8 cellular contexts compared by ENCODE assay signal in the genomic region with DNA sequence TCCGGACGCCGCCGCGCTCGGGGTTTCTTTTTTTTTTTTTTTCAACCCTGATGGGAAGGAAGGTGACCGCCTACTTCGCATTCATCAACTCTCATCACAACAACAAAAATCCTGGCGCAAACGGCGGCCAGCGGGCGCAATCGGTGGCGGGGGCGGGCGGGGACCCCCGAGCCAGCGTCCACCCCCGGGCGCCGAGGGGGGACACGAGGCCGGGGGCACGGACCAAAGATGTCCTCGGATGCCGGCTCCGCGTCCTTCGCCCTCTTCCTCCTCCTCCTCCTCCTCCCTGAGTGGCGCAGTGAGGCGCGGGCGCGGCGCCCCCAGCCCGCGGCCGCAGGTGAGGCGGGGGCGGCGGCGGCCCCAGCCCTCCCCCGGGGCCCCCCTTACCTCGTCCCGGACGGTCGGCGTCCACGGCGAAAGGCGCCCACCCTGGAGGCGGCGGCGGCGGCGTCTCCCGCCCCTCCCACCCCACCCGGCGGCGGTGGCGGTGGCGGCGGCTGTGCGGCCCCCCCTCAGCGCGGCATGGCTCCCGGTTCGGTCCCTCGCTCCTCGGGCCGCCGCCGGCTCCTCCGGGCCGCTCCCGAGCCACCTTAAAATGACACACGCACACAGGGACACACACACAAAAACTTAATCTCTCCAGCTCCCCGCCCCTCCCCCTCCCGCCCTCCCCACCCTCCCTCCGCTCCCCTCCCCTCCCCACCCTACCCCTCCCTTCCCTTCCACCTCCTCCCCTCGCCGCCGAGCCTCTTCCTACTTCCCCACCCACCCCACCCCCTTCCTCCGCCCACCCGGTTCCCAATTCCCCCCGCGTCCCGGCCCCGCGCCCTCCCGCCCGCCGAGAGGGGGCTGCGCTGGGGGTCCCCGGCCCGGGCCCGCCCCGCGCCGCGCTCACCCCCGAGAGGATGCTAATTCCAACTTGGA. TPM values are rescaled to one million over a fixed set of nuclear protein-coding genes. Genes with fewer than 3 reads are reported as not detected.
DNase-seq lines count a peak whose midpoint lies in the region; ATAC-seq and TF ChIP-seq lines count a peak whose summit lies in the region.

A gene (minus strand): TSS at position 632 of the 924 bp plus-strand sequence.

- no peaks in the 10 kb centered on the region for H3K9me3 Mint-ChIP-seq in activated CD4-positive, alpha-beta T cell treated with anti-CD3 and anti-CD28 coated beads for 36 hours (ENCODE audit: low read depth)

- H3K4me3 ChIP-seq in cardiac fibroblast (replicated peaks in 1 of 2; ENCODE audit: low read depth in 2 of 2, low read length in 2 of 2) (peak within 1 kb of the TSS; percentile 68 to 70), skeletal muscle cell (ENCODE audit: low read depth, low read length) (peak within 1 kb of the TSS; percentile 70)

- POLR2A ChIA-PET in activated CD4-positive, alpha-beta T cell treated with anti-CD3 and anti-CD28 coated beads for 36 hours (lab: Charles Lee), result no interaction called here

- TF ChIP-seq CTCF in cardiac fibroblast (IDR thresholded peaks at IDR 0.05; ENCODE audit: low read depth, low read length), result no peak

- H3K4me3 Mint-ChIP-seq in activated CD4-positive, alpha-beta T cell treated with anti-CD3 and anti-CD28 coated beads for 36 hours, result peak within 1 kb of the TSS; percentile 28

- no peak within 1 kb of the TSS for H3K27ac Mint-ChIP-seq in activated CD4-positive, alpha-beta T cell treated with anti-CD3 and anti-CD28 coated beads for 36 hours

- no peak for DNase-seq in activated CD4-positive, alpha-beta T cell treated with anti-CD3 and anti-CD28 coated beads for 36 hours
- DNase-seq in activated CD4-positive, alpha-beta T cell treated with anti-CD3 and anti-CD28 coated beads for 1 hour, result no peak
- DNase-seq in NOMO-1 treated with DMSO at 0.1 percent for 48 hours (lab: John Stamatoyannopoulos, UW; ENCODE audit: unreplicated experiment) (peak; percentile 45), cardiac fibroblast (ENCODE audit: low read depth in 2 of 2) (peak; percentile 50 to 71), iPS-NIHi7 (ENCODE audit: extremely low spot score) (peak; percentile 54), skeletal muscle cell (ENCODE audit: low read depth) (no peak), SHP77 treated with DMSO at 0.1 percent for 48 hours (lab: John Stamatoyannopoulos, UW) (no peak)

- intact Hi-C loops in activated CD4-positive, alpha-beta T cell treated with anti-CD3 and anti-CD28 coated beads for 36 hours (cut with DNase I, micrococcal nuclease), result no loop called here

- peaks cover 39% of the 10 kb centered on the region for H3K27me3 Mint-ChIP-seq in activated CD4-positive, alpha-beta T cell treated with anti-CD3 and anti-CD28 coated beads for 36 hours

- peaks cover 3% of the 10 kb centered on the region for H3K4me1 Mint-ChIP-seq in activated CD4-positive, alpha-beta T cell treated with anti-CD3 and anti-CD28 coated beads for 36 hours

- CTCF ChIA-PET in activated CD4-positive, alpha-beta T cell treated with anti-CD3 and anti-CD28 coated beads for 36 hours (lab: Charles Lee), result no interaction called here

- no peaks in the 10 kb centered on the region for H3K36me3 Mint-ChIP-seq in activated CD4-positive, alpha-beta T cell treated with anti-CD3 and anti-CD28 coated beads for 36 hours (ENCODE audit: low read depth)

- ATAC-seq in activated CD4-positive, alpha-beta T cell treated with anti-CD3 and anti-CD28 coated beads for 36 hours, result no peak
- ATAC-seq in HG03565 (IDR thresholded peaks at IDR 0.05; ENCODE audit: unreplicated experiment), result no peak

RNA-seq across cellular contexts. Expression of the gene that starts here (rescaled TPM):
- under 1 TPM; 0.12 to 0.21 TPM for total RNA-seq in activated CD4-positive, alpha-beta T cell treated with anti-CD3 and anti-CD28 coated beads for 36 hours

Comparison
In these comparisons a context has a peak if more than half of its experiments do, and no peak if none do; other contexts are left out.
1. DNase-seq: peak in NOMO-1 treated with DMSO at 0.1 percent for 48 hours (single experiment), cardiac fibroblast (2 of 2) and iPS-NIHi7 (single experiment); none in activated CD4-positive, alpha-beta T cell treated with anti-CD3 and anti-CD28 coated beads for 36 hours (single experiment), activated CD4-positive, alpha-beta T cell treated with anti-CD3 and anti-CD28 coated beads for 1 hour (single experiment), skeletal muscle cell (single experiment) and SHP77 treated with DMSO at 0.1 percent for 48 hours (single experiment).